Comparison of ENCODE assay signal across 19 cellular contexts in the genomic region with DNA sequence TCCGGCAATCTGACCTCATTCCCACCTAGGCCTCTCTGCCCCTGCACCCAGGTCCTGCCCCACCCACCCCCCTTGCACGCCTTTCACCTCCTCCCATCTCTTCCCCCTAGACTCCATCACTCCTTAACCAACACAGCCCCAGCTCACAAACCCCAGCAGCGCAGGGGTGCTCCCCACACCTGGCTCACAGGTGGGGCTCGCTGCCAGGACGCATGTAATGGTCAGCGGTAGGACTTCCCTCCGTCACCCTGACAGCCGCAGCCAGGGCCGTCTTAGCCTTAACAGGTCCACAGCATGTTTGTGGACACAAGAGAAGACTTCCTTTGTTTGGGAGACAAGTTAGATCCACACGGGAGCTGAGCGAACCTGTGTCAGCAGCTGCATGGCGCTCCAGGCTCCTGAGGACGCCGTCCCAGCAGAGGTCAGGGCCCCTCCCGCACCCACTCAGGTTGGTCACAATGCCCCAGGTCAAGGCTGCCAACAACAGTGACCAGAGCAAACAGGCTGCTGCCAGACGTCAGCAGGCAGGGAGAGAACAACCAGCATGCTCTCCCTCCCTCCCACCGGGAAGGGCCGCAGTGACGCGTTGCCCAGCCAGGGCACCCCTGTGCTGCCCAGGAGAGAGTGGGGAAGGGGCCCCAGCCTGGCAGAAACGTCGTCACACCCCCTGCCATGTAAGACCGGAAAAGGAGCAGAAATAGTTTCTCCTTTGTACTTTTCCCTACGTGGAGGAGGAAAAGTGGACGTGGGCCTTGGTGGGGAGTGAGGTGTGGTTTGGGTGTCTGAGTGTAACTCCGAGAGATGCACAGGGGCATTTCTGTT.
DNase-seq lines count a peak whose midpoint lies in the region; ATAC-seq and TF ChIP-seq lines count a peak whose summit lies in the region.
"Had no signal": no experiment of that assay in that cellular context is flagged by ENCODE, and none has a peak within 500 bp of the region (broad histone marks: within the 10 kb centered on the region; RNA-seq: fewer than 3 reads in every experiment).

No MANE protein-coding gene starts in this region.

- H3K4me1 Mint-ChIP-seq in natural killer cell treated with Interleukin-12 subunit alpha and Interleukin-12 subunit beta and Interleukin-15 and Interleukin-18, amount 100 ng/mL, for 72 hours (ENCODE audit: low read depth in 2 of 2), result no peaks in the 10 kb centered on the region
- H3K4me1 Mint-ChIP-seq: H9, mesothelial cell of epicardium had no signal

- no peaks in the 10 kb centered on the region for H3K27me3 Mint-ChIP-seq in natural killer cell treated with Interleukin-12 subunit alpha and Interleukin-12 subunit beta and Interleukin-15 and Interleukin-18, amount 100 ng/mL, for 72 hours
- H3K27me3 Mint-ChIP-seq: CD4-positive, alpha-beta T cell had no signal

- no peak for TF ChIP-seq POLR2A in gastroesophageal sphincter (IDR thresholded peaks at IDR 0.05)

- H3K36me3 Mint-ChIP-seq in natural killer cell treated with Interleukin-12 subunit alpha and Interleukin-12 subunit beta and Interleukin-15 and Interleukin-18, amount 100 ng/mL, for 72 hours, result no peaks in the 10 kb centered on the region

- H3K27me3 ChIP-seq in AG04450 (ENCODE audit: control insufficient read depth, insufficient read depth, low read length) (no peaks in the 10 kb centered on the region), SJSA1 (replicated peaks) (no peaks in the 10 kb centered on the region), gastroesophageal sphincter (no peaks in the 10 kb centered on the region), skeletal muscle satellite cell (ENCODE audit: control insufficient read depth, insufficient read depth, low read length) (no peaks in the 10 kb centered on the region)
- H3K27me3 ChIP-seq: neural progenitor cell, upper lobe of right lung had no signal

- TF ChIP-seq CTCF in AG04450 (IDR thresholded peaks at IDR 0.05; ENCODE audit: low read depth, low read length) (no peak), gastroesophageal sphincter (IDR thresholded peaks at IDR 0.05) (no peak)

- POLR2A ChIA-PET in AG04450 (lab: Yijun Ruan, JAX), result interaction anchor here (0.6 to 1.6 kb wide), 6 partner anchors 10 to 141 kb away, joined by 3 to 14 read pairs (median 4); no protein-coding TSS in a partner anchor

- CTCF ChIA-PET in AG04450 (lab: Charles Lee), result interaction anchor here (0.7 to 2.5 kb wide), 16 partner anchors 10 to 141 kb away, joined by 3 to 20 read pairs (median 4); no protein-coding TSS in a partner anchor

- H3K4me2 ChIP-seq in skeletal muscle satellite cell (ENCODE audit: low read length), result peak overlapping the region; percentile 6
- H3K4me2 ChIP-seq: neural progenitor cell had no signal

- no peak overlapping the region for H3K27ac Mint-ChIP-seq in natural killer cell treated with Interleukin-12 subunit alpha and Interleukin-12 subunit beta and Interleukin-15 and Interleukin-18, amount 100 ng/mL, for 72 hours
- H3K27ac Mint-ChIP-seq: CD4-positive, alpha-beta T cell; mesothelial cell of epicardium had no signal

- no peaks in the 10 kb centered on the region; the same call in 1 of the 2 replicates for H3K9me3 ChIP-seq in AG04450 (ENCODE audit: control insufficient read depth, insufficient read depth, low read length)
- H3K9me3 ChIP-seq in SJSA1 (replicated peaks), result no peaks in the 10 kb centered on the region
- H3K9me3 ChIP-seq in gastroesophageal sphincter, result no peaks in the 10 kb centered on the region
- no peaks in the 10 kb centered on the region for H3K9me3 ChIP-seq in skeletal muscle satellite cell (replicated peaks; ENCODE audit: low read length)
- H3K9me3 ChIP-seq: upper lobe of right lung had no signal

- no peak for TF ChIP-seq EP300 in gastroesophageal sphincter (IDR thresholded peaks at IDR 0.05)

- peak overlapping the region; percentile 26 for H3K9ac ChIP-seq in skeletal muscle satellite cell (ENCODE audit: low read depth, low read length)
- H3K9ac ChIP-seq: neural progenitor cell had no signal

- H3K4me1 ChIP-seq in SJSA1 (replicated peaks) (peaks cover 11% of the 10 kb centered on the region), gastroesophageal sphincter (peaks cover 0 to 31% (median 7%) of the 10 kb centered on the region in 3 donors), skeletal muscle satellite cell (ENCODE audit: control insufficient read depth, insufficient read depth, low read length) (peaks cover 22% of the 10 kb centered on the region)
- H3K4me1 ChIP-seq: neural progenitor cell had no signal

- H3K36me3 ChIP-seq in SJSA1 (peaks cover 89% of the 10 kb centered on the region), gastroesophageal sphincter (peaks cover 0 to 96% of the 10 kb centered on the region in 2 donors), skeletal muscle satellite cell (ENCODE audit: insufficient read depth, low read length) (peaks cover 93% of the 10 kb centered on the region)
- H3K36me3 ChIP-seq: neural progenitor cell had no signal

- DNase-seq in AG04450 (ENCODE audit: low read depth, low spot score), result no peak
- peak in 1 of 2 experiments; percentile 33 for DNase-seq in SJSA1 (ENCODE audit: low read depth in 1 of 2, low spot score in 2 of 2)
- DNase-seq in natural killer cell treated with Interleukin-12 subunit alpha and Interleukin-12 subunit beta and Interleukin-15 and Interleukin-18, amount 100 ng/mL, for 72 hours (ENCODE audit: low spot score), result no peak
- DNase-seq in NAMALWA (ENCODE audit: low spot score), result no peak
- no peak for DNase-seq in NCI-H146 treated with DMSO at 0.1 percent for 48 hours (lab: John Stamatoyannopoulos, UW; ENCODE audit: unreplicated experiment)
- DNase-seq: CD4-positive, alpha-beta T cell; H9; NCI-H146; NCI-H2171 treated with DMSO at 0.1 percent for 48 hours; NCI-H774; retina; stimulated activated CD4-positive, alpha-beta T cell treated with anti-CD3 and anti-CD28 coated beads, Interleukin-15, amount 100 ng/mL, for 24 hours; T-helper 9 cell; upper lobe of right lung had no signal

- 86% methylated on average over 8 of the region's 26 CpGs; no CpG with 5 or more reads in 1 of the 2 donors for WGBS in gastroesophageal sphincter (ENCODE audit: low coverage in 1 of 2), 2 donors

- H3K27ac ChIP-seq in AG04450 (ENCODE audit: low read depth, low read length), result peak overlapping the region; percentile 83
- H3K27ac ChIP-seq in SJSA1, result peak overlapping the region; percentile 24; the same call in 1 of the 2 replicates
- H3K27ac ChIP-seq in gastroesophageal sphincter, result peak overlapping the region; percentile 34 to 90 (median 86)
- H3K27ac ChIP-seq: neural progenitor cell, upper lobe of right lung had no signal

- ATAC-seq in gastroesophageal sphincter (peak; percentile 1), HG03460 (IDR thresholded peaks at IDR 0.05; ENCODE audit: unreplicated experiment) (no peak)
- no peak for ATAC-seq in natural killer cell treated with Interleukin-12 subunit alpha and Interleukin-12 subunit beta and Interleukin-15 and Interleukin-18, amount 100 ng/mL, for 72 hours
- ATAC-seq: upper lobe of right lung had no signal

- no peaks in the 10 kb centered on the region for H3K9me3 Mint-ChIP-seq in natural killer cell treated with Interleukin-12 subunit alpha and Interleukin-12 subunit beta and Interleukin-15 and Interleukin-18, amount 100 ng/mL, for 72 hours
- H3K9me3 Mint-ChIP-seq: CD4-positive, alpha-beta T cell; H9; mesothelial cell of epicardium; neural progenitor cell had no signal

- no peak overlapping the region for H3K4me3 ChIP-seq in AG04450 (ENCODE audit: low read depth, low read length)
- no peak overlapping the region for H3K4me3 ChIP-seq in SJSA1
- no peak overlapping the region for H3K4me3 ChIP-seq in gastroesophageal sphincter
- H3K4me3 ChIP-seq in skeletal muscle satellite cell (ENCODE audit: low read length), result no peak overlapping the region
- H3K4me3 ChIP-seq: neural progenitor cell, upper lobe of right lung had no signal

- H3K4me3 Mint-ChIP-seq in natural killer cell treated with Interleukin-12 subunit alpha and Interleukin-12 subunit beta and Interleukin-15 and Interleukin-18, amount 100 ng/mL, for 72 hours, result no peak overlapping the region
- H3K4me3 Mint-ChIP-seq: CD4-positive, alpha-beta T cell; H9; mesothelial cell of epicardium; neural progenitor cell had no signal

Comparison
In these comparisons a context has a peak if more than half of its experiments do, and no peak if none do; other contexts are left out.
1. H3K27ac ChIP-seq: peak in every context shown above with its lines; median percentile 86 in gastroesophageal sphincter; 83 in AG04450; 24 in SJSA1.